In the genomic region with DNA sequence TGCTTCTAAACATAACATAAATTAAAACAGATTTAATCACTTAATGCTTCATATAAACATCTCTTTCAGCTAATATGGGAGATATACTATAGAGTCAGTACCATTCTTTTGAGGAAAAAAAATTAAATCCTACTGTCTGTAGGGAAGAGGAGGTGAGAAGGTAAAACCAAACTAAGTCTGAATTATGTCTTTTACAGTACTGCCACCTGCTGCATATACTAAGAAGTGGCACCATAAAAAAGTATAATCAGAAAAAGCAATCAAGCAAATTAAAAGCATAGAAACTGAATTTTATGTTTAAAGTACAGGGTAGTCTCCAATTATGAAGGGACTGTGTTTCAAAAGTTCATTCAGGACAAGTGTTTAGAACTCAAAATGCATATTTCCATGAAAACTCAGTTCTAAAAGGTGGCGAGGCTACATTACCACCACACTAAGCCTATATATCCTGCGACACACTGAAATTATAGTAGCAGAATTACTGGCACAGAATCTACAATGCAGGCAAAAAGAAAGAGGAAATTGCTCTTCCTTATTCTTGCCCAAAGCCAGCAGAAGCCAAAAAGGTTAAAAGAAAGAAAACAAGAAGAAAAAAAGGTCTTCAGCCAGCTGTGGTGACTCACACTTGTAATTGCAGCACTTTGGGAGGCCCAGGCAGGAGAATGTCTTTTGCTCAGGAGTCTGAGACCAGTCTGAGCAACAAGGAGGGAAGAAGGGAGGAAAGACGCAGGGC, we compare ENCODE assay signal across 8 cellular contexts. TPM values are rescaled to one million over a fixed set of nuclear protein-coding genes. Genes with fewer than 3 reads are reported as not detected.
DNase-seq lines count a peak whose midpoint lies in the region; ATAC-seq, FAIRE-seq and TF ChIP-seq lines count a peak whose summit lies in the region.

No MANE protein-coding gene starts in this region.

- ATAC-seq in Panc1 = peak; percentile 68; the same call in 1 of the 2 replicates

- H3K4me3 ChIP-seq in CD4-positive, alpha-beta memory T cell (ENCODE audit: low read length in 2 of 2) = no peak overlapping the region
- H3K4me3 ChIP-seq in H7 (ENCODE audit: insufficient read depth, low read depth, low read length) (no peak overlapping the region), Panc1 (ENCODE audit: low read depth in 2 of 2, low read length in 2 of 2) (no peak overlapping the region), endothelial cell of umbilical vein (replicated peaks in 1 of 3; ENCODE audit: insufficient read depth in 1 of 3, low read depth in 1 of 3, low read length in 3 of 3) (no peak overlapping the region)

- H3K9me1 ChIP-seq in endothelial cell of umbilical vein (replicated peaks; ENCODE audit: control insufficient read depth, extremely low read depth, insufficient read depth, low read length) = no peaks in the 10 kb centered on the region

- no peaks in the 10 kb centered on the region for H4K20me1 ChIP-seq in endothelial cell of umbilical vein (replicated peaks; ENCODE audit: control insufficient read depth, extremely low read depth, insufficient read depth, low read length)

- intact Hi-C loops in CD4-positive, alpha-beta memory T cell (cut with micrococcal nuclease) = loop anchor here (1.0 kb wide), 3 partner anchors 83 to 305 kb away; partner anchors contain the start of gene BATF3
- intact Hi-C loops in Panc1 (cut with micrococcal nuclease; ENCODE audit: unreplicated experiment) = loop anchor here (1.0 to 5.0 kb wide), 3 partner anchors 117 to 325 kb away; no protein-coding TSS in a partner anchor
- intact Hi-C loops in endothelial cell of umbilical vein (cut with micrococcal nuclease) = loop anchor here (1.0 to 2.0 kb wide), 6 partner anchors 9 to 325 kb away; partner anchors contain the start of genes ATF3, NSL1 and TATDN3

- peaks cover 45 to 50% of the 10 kb centered on the region in 2 donors for H3K36me3 Mint-ChIP-seq in CD4-positive, alpha-beta memory T cell
- peaks cover 25% of the 10 kb centered on the region for H3K36me3 Mint-ChIP-seq in neural crest cell (ENCODE audit: low read depth)

- TF ChIP-seq POLR2A in endothelial cell of umbilical vein (IDR thresholded peaks at IDR 0.05; ENCODE audit: low read depth, low read length) = no peak

- no TSS peak for BruUV-seq in Panc1 (replicated peaks; lab: Mats Ljungman, UMichigan)
- BruUV-seq in endothelial cell of umbilical vein (replicated peaks; lab: Mats Ljungman, UMichigan) = no TSS peak

- no peaks in the 10 kb centered on the region for H3K9me3 Mint-ChIP-seq in CD4-positive, alpha-beta memory T cell
- H3K9me3 Mint-ChIP-seq in neural crest cell = peaks cover 3% of the 10 kb centered on the region

- peak overlapping the region; percentile 56 for H3K4me2 ChIP-seq in endothelial cell of umbilical vein (ENCODE audit: insufficient read depth, low read length)

- peaks cover 11% of the 10 kb centered on the region for H3K36me3 ChIP-seq in CD4-positive, alpha-beta memory T cell (ENCODE audit: insufficient read depth, low read length)
- H3K36me3 ChIP-seq in H7 (replicated peaks; ENCODE audit: control insufficient read depth, insufficient read depth, low read length) (peaks cover 12% of the 10 kb centered on the region), Panc1 (ENCODE audit: control insufficient read depth, insufficient read depth, low read length) (peaks cover 10% of the 10 kb centered on the region), endothelial cell of umbilical vein (ENCODE audit: control insufficient read depth in 2 of 2, extremely low read depth in 1 of 2, insufficient read depth in 2 of 2, low read length in 2 of 2) (peaks cover 0 to 6% of the 10 kb centered on the region in 2 experiments)

- no peaks in the 10 kb centered on the region for H3K27me3 ChIP-seq in CD4-positive, alpha-beta memory T cell (ENCODE audit: insufficient read depth, low read length)
- H3K27me3 ChIP-seq in H7 (ENCODE audit: control insufficient read depth, insufficient read depth, low read length) (no peaks in the 10 kb centered on the region), Panc1 (ENCODE audit: control insufficient read depth, insufficient read depth, low read length) (no peaks in the 10 kb centered on the region), endothelial cell of umbilical vein (ENCODE audit: control insufficient read depth in 2 of 2, insufficient read depth in 2 of 2, low read length in 2 of 2) (no peaks in the 10 kb centered on the region)

- H3K27ac ChIP-seq in CD4-positive, alpha-beta memory T cell (ENCODE audit: low read depth, low read length) = no peak overlapping the region
- H3K27ac ChIP-seq in Panc1 (ENCODE audit: low read length) (no peak overlapping the region), endothelial cell of umbilical vein (ENCODE audit: insufficient read depth, low read depth, low read length) (peak overlapping the region; percentile 15)

- peak in 4 of 5 donors; percentile 29 to 38 (median 32) for DNase-seq in CD4-positive, alpha-beta memory T cell
- peak; percentile 30 for DNase-seq in H7
- no peak for DNase-seq in Panc1 (ENCODE audit: low read depth, low spot score)
- DNase-seq in endothelial cell of umbilical vein (ENCODE audit: low read depth, low spot score) = peak; percentile 79
- no peak for DNase-seq in neural crest cell (ENCODE audit: low read depth, low spot score)
- no peak for DNase-seq in HuH-7.5 (ENCODE audit: low spot score)
- no peak for DNase-seq in retina
- DNase-seq in COLO668 (lab: John Stamatoyannopoulos, UW; ENCODE audit: unreplicated experiment) = no peak

- H3K9me3 ChIP-seq in CD4-positive, alpha-beta memory T cell (ENCODE audit: control insufficient read depth in 1 of 2, low read length in 2 of 2) = no peaks in the 10 kb centered on the region
- H3K9me3 ChIP-seq in Panc1 (ENCODE audit: control insufficient read depth, insufficient read depth, low read depth, low read length) (no peaks in the 10 kb centered on the region), endothelial cell of umbilical vein (replicated peaks; ENCODE audit: control insufficient read depth, insufficient read depth, low read length) (no peaks in the 10 kb centered on the region)

- no peaks in the 10 kb centered on the region for H3K27me3 Mint-ChIP-seq in CD4-positive, alpha-beta memory T cell
- no peaks in the 10 kb centered on the region for H3K27me3 Mint-ChIP-seq in neural crest cell (ENCODE audit: low read depth)

- no peak overlapping the region for H2AFZ ChIP-seq in endothelial cell of umbilical vein (ENCODE audit: low read depth, low read length)

- dilution Hi-C loops in endothelial cell of umbilical vein (cut with MboI; ENCODE audit: extremely low pct_ligation_motif_present, low sequenced_read_pairs) = no loop called here

- H3K9ac ChIP-seq in endothelial cell of umbilical vein (replicated peaks; ENCODE audit: extremely low read depth, insufficient read depth, low read length) = no peak overlapping the region

- TF ChIP-seq CTCF in Panc1 (IDR thresholded peaks at IDR 0.05) = peak; percentile 66
- TF ChIP-seq CTCF in endothelial cell of umbilical vein (IDR thresholded peaks at IDR 0.05; ENCODE audit: extremely low read depth in 1 of 2, insufficient read depth in 1 of 2, low read depth in 1 of 2, low read length in 2 of 2) = peak; percentile 34 to 38
- TF ChIP-seq CTCF in neural crest cell (conservative IDR thresholded peaks at IDR 0.05) = peak; percentile 75

- CTCF ChIA-PET in CD4-positive, alpha-beta memory T cell (lab: Charles Lee; ENCODE audit: partially characterized antibody) = interaction anchor here (0.8 to 4.6 kb wide), 12 partner anchors 9 to 325 kb away, joined by 3 to 67 read pairs (median 6); partner anchors contain the start of genes NSL1 and TATDN3
- CTCF ChIA-PET in Panc1 (lab: Charles Lee) = no interaction called here
- CTCF ChIA-PET in endothelial cell of umbilical vein (lab: Charles Lee) = interaction anchor here (0.7 to 3.4 kb wide), 6 partner anchors 14 to 327 kb away, joined by 3 to 31 read pairs (median 16); no protein-coding TSS in a partner anchor

- POLR2A ChIA-PET in CD4-positive, alpha-beta memory T cell (lab: Charles Lee; ENCODE audit: partially characterized antibody) = interaction anchor here (0.6 to 0.9 kb wide), 2 partner anchors 8 to 220 kb away, joined by 3 to 6 read pairs; partner anchors contain the start of genes NSL1 and TATDN3
- POLR2A ChIA-PET in Panc1 (lab: Charles Lee) (no interaction called here), endothelial cell of umbilical vein (lab: Charles Lee) (no interaction called here)

- no peaks in the 10 kb centered on the region for H3K79me2 ChIP-seq in endothelial cell of umbilical vein (ENCODE audit: control insufficient read depth, insufficient read depth, low read length)

- peak overlapping the region in 3 of 7 donors; percentile 12 to 29 (median 17) for H3K27ac Mint-ChIP-seq in CD4-positive, alpha-beta memory T cell
- H3K27ac Mint-ChIP-seq in neural crest cell (ENCODE audit: unreplicated experiment) = no peak overlapping the region

- H3K4me3 Mint-ChIP-seq in CD4-positive, alpha-beta memory T cell = peak overlapping the region in 1 of 8 donors; percentile 10
- peak overlapping the region; percentile 52 for H3K4me3 Mint-ChIP-seq in neural crest cell

- peaks cover 2 to 8% (median 6%) of the 10 kb centered on the region in 4 donors for H3K4me1 Mint-ChIP-seq in CD4-positive, alpha-beta memory T cell
- no peaks in the 10 kb centered on the region for H3K4me1 Mint-ChIP-seq in neural crest cell

- peak; percentile 87 for FAIRE-seq in endothelial cell of umbilical vein (lab: Jason Lieb, UNC)

- in situ Hi-C loops in Panc1 (cut with HindIII; ENCODE audit: low pct_unique_long_range_greater_than_20kb, low sequenced_read_pairs) = no loop called here

- H3K4me1 ChIP-seq in CD4-positive, alpha-beta memory T cell (ENCODE audit: insufficient read depth, low read length) = no peaks in the 10 kb centered on the region
- H3K4me1 ChIP-seq in Panc1 (ENCODE audit: control insufficient read depth, insufficient read depth, low read length) (no peaks in the 10 kb centered on the region), endothelial cell of umbilical vein (ENCODE audit: control insufficient read depth, extremely low read depth, insufficient read depth, low read length) (peaks cover 15% of the 10 kb centered on the region)

RNA-seq across cellular contexts. Expression of gene NSL1, which starts 9.0 kb away (rescaled TPM):
- 10 to 100 TPM; 38.0 to 38.5 TPM for total RNA-seq in CD4-positive, alpha-beta memory T cell
- 10 to 100 TPM; 56.3 to 61.8 TPM for polyA plus RNA-seq in CD4-positive, alpha-beta memory T cell
- total RNA-seq in H7 (2014; rRNA removed; shearing (Covaris generic)) = 108 and 112 TPM in 2 replicates
- 21.8 TPM for total RNA-seq in Panc1 (2021; ENCODE audit: unreplicated experiment)
- polyA plus RNA-seq in Panc1 (2012; ENCODE audit: insufficient read length) = 13.2 TPM
- 27.7 and 30.2 TPM in 2 replicates for total RNA-seq in endothelial cell of umbilical vein
- polyA plus RNA-seq in endothelial cell of umbilical vein = 15.5 and 18.9 TPM in 2 replicates
- polyA plus RNA-seq in endothelial cell of umbilical vein (2011; cell fraction: cytosol; rRNA removed) = 28.6 and 29.4 TPM in 2 replicates
- 13.3 and 19.3 TPM in 2 replicates for polyA plus RNA-seq in endothelial cell of umbilical vein (2011; cell fraction: nucleus; rRNA removed)
- 16.2 and 18.9 TPM in 2 replicates for polyA plus RNA-seq in endothelial cell of umbilical vein (2012)
- polyA minus RNA-seq in endothelial cell of umbilical vein = 11.5 and 12.5 TPM in 2 replicates
- polyA minus RNA-seq in endothelial cell of umbilical vein (2011; cell fraction: cytosol; rRNA and poly(A)+ RNA removed) = 16.9 TPM
- polyA minus RNA-seq in endothelial cell of umbilical vein (2011; cell fraction: nucleus; rRNA and poly(A)+ RNA removed) = 12.4 and 17.5 TPM in 2 replicates
- total RNA-seq in neural crest cell = 63.0 and 64.7 TPM in 2 replicates

RNA-seq across cellular contexts. Expression of gene TATDN3, which starts 9.1 kb away (rescaled TPM):
- total RNA-seq in CD4-positive, alpha-beta memory T cell = 10 to 100 TPM; 13.8 to 17.2 TPM
- 10 to 100 TPM; 18.5 to 18.9 TPM for polyA plus RNA-seq in CD4-positive, alpha-beta memory T cell
- total RNA-seq in H7 (2014; rRNA removed; shearing (Covaris generic)) = 22.5 and 28.8 TPM in 2 replicates
- total RNA-seq in Panc1 (2021; ENCODE audit: unreplicated experiment) = 9.5 TPM
- 11.4 TPM for polyA plus RNA-seq in Panc1 (2012; ENCODE audit: insufficient read length)
- 7.8 and 8.0 TPM in 2 replicates for total RNA-seq in endothelial cell of umbilical vein
- polyA plus RNA-seq in endothelial cell of umbilical vein = 3.5 and 4.3 TPM in 2 replicates
- polyA plus RNA-seq in endothelial cell of umbilical vein (2011; cell fraction: cytosol; rRNA removed) = 7.2 and 7.3 TPM in 2 replicates
- 6.8 and 7.9 TPM in 2 replicates for polyA plus RNA-seq in endothelial cell of umbilical vein (2011; cell fraction: nucleus; rRNA removed)
- polyA plus RNA-seq in endothelial cell of umbilical vein (2012) = 8.1 and 10.3 TPM in 2 replicates
- polyA minus RNA-seq in endothelial cell of umbilical vein = 2.1 and 4.2 TPM in 2 replicates
- 5.4 TPM for polyA minus RNA-seq in endothelial cell of umbilical vein (2011; cell fraction: cytosol; rRNA and poly(A)+ RNA removed)
- 4.0 and 4.7 TPM in 2 replicates for polyA minus RNA-seq in endothelial cell of umbilical vein (2011; cell fraction: nucleus; rRNA and poly(A)+ RNA removed)
- 14.2 and 15.1 TPM in 2 replicates for total RNA-seq in neural crest cell

Comparison
In these comparisons a context has a peak if more than half of its experiments do, and no peak if none do; other contexts are left out.
1. DNase-seq: peak in CD4-positive, alpha-beta memory T cell (4 of 5), H7 (single experiment) and endothelial cell of umbilical vein (single experiment); none in Panc1 (single experiment), neural crest cell (single experiment), HuH-7.5 (single experiment), retina (single experiment) and COLO668 (single experiment).
2. Peak in every context shown above with its lines, with median percentiles within 50 percentile points of each other: CTCF ChIP-seq.